Comparison of ENCODE assay signal across 2 cellular contexts in genomic region chr13:44573071-44573470, GRCh38.
A peak's percentile ranks its signal among the peaks of the same experiment; 100 is the strongest.
TF ChIP-seq lines count a peak whose summit lies in the region.

No MANE protein-coding gene starts in this region.

TF ChIP-seq in IMR-90, 13 proteins besides CTCF, POLR2A, EP300 and RAD21:
- TF ChIP-seq ELK1 (IDR thresholded peaks at IDR 0.05; ENCODE audit: borderline replicate concordance, low read depth, low read length) (no peak), MXI1 (IDR thresholded peaks at IDR 0.05; ENCODE audit: borderline replicate concordance, low read depth, low read length) (no peak), RCOR1 (IDR thresholded peaks at IDR 0.05; ENCODE audit: insufficient replicate concordance, low read length) (no peak), SMC3 (IDR thresholded peaks at IDR 0.05; ENCODE audit: low read depth, low read length) (no peak), MAFK (IDR thresholded peaks at IDR 0.05; ENCODE audit: low read depth, low read length) (no peak), NFE2L2 (IDR thresholded peaks at IDR 0.05; ENCODE audit: low read depth, low read length) (no peak), CEBPB (IDR thresholded peaks at IDR 0.05; ENCODE audit: low read depth, low read length) (no peak), CHD1 (IDR thresholded peaks at IDR 0.05; ENCODE audit: low read depth, low read length) (no peak), MAZ (IDR thresholded peaks at IDR 0.05; ENCODE audit: borderline replicate concordance, low read depth, low read length) (no peak), BHLHE40 (IDR thresholded peaks at IDR 0.05; ENCODE audit: low read depth, low read length) (no peak), FOS (IDR thresholded peaks at IDR 0.05; ENCODE audit: low read depth, low read length) (no peak), USF2 (IDR thresholded peaks at IDR 0.05; ENCODE audit: low read depth, low read length) (no peak), RFX5 (IDR thresholded peaks at IDR 0.05; ENCODE audit: low read depth, low read length) (no peak)

TF ChIP-seq in H1, 55 proteins besides CTCF, POLR2A, EP300 and RAD21:
- TF ChIP-seq EZH2 (IDR thresholded peaks at IDR 0.05; ENCODE audit: low read depth, low read length, severe bottlenecking), result no peak
- TF ChIP-seq GABPA (IDR thresholded peaks at IDR 0.05; ENCODE audit: borderline replicate concordance, insufficient read depth, low read length), result no peak
- peak in 1 of 2 experiments; percentile 73; a peak in 1 of 4 replicates for TF ChIP-seq SIN3A (conservative IDR thresholded peaks at IDR 0.05 in 1 of 2, IDR thresholded peaks at IDR 0.05 in 1 of 2; ENCODE audit: low read depth in 1 of 2, low read length in 2 of 2)
- no peak for TF ChIP-seq TAF7 (optimal IDR thresholded peaks at IDR 0.05; ENCODE audit: borderline replicate concordance, low read depth, low read length)
